In genomic region chr12:123469978-123470377, GRCh38 we compare ENCODE assay signal across 27 cellular contexts.
"Had no signal": no experiment of that assay in that cellular context is flagged by ENCODE, and none has a peak within 500 bp of the region (broad histone marks: within the 10 kb centered on the region; RNA-seq: fewer than 3 reads in every experiment).

No MANE protein-coding gene starts in this region.

- H3K27ac ChIP-seq: brain microvascular endothelial cell, coronary artery, esophagus muscularis mucosa, foreskin keratinocyte had no signal

- DNase-seq: activated CD4-positive, alpha-beta memory T cell treated with anti-CD3 and anti-CD28 coated beads for 36 hours; activated CD4-positive, alpha-beta T cell treated with anti-CD3 and anti-CD28 coated beads for 36 hours; activated CD4-positive, alpha-beta T cell treated with anti-CD3 and anti-CD28 coated beads, Interleukin-2, amount 10 ng/mL, durations not matched to agents 24 days and 14 days; activated CD4-positive, CD25-positive, alpha-beta regulatory T cell; activated CD4-positive, CD25-positive, alpha-beta regulatory T cell treated with anti-CD3 and anti-CD28 coated beads, Interleukin-2, amount 50 U/mL, for 72 hours; activated CD8-positive, alpha-beta memory T cell treated with anti-CD3 and anti-CD28 coated beads, Interleukin-2, amount 10 ng/mL, durations not matched to agents 7 days and 5 days; activated CD8-positive, alpha-beta memory T cell treated with anti-CD3 and anti-CD28 coated beads, Interleukin-2, amount 50 U/mL, for 4 hours; activated CD8-positive, alpha-beta T cell treated with anti-CD3 and anti-CD28 coated beads, Interleukin-2, amount 10 ng/mL, durations not matched to agents 7 days and 5 days; activated effector memory CD4-positive, alpha-beta T cell treated with anti-CD3 and anti-CD28 coated beads, Interleukin-2, amount 50 U/mL, for 16 hours; activated naive CD4-positive, alpha-beta T cell treated with anti-CD3 and anti-CD28 coated beads for 36 hours; activated naive CD8-positive, alpha-beta T cell treated with anti-CD3 and anti-CD28 coated beads, Interleukin-2, amount 10 ng/mL, durations not matched to agents 7 days and 5 days; activated T-cell treated with anti-CD3 and anti-CD28 coated beads, Interleukin-2, amount 50 U/mL, for 1 hour; activated T-cell treated with anti-CD3 and anti-CD28 coated beads, Interleukin-2, amount 50 U/mL, for 48 hours; brain microvascular endothelial cell; effector CD4-positive, alpha-beta T cell; effector memory CD8-positive, alpha-beta T cell; erythroblast; foreskin keratinocyte; gastrocnemius medialis; glutamatergic neuron; T-helper 1 cell; T-helper 17 cell; T1000 had no signal

- H3K27me3 ChIP-seq: ascending aorta, brain microvascular endothelial cell, esophagus muscularis mucosa, foreskin keratinocyte, gastrocnemius medialis had no signal

- FAIRE-seq: bronchial epithelial cell had no signal

- ATAC-seq: activated CD4-positive, alpha-beta T cell treated with anti-CD3 and anti-CD28 coated beads for 36 hours; activated CD8-positive, alpha-beta memory T cell treated with anti-CD3 and anti-CD28 coated beads, Interleukin-2, amount 10 ng/mL, durations not matched to agents 7 days and 5 days; activated CD8-positive, alpha-beta T cell treated with anti-CD3 and anti-CD28 coated beads, Interleukin-2, amount 10 ng/mL, durations not matched to agents 7 days and 5 days; effector memory CD8-positive, alpha-beta T cell; foreskin keratinocyte; gastrocnemius medialis; T-helper 17 cell had no signal

- H3K4me1 ChIP-seq: foreskin keratinocyte had no signal

- H3K4me3 ChIP-seq: ascending aorta, coronary artery, esophagus muscularis mucosa, gastrocnemius medialis had no signal

- H3K9me3 ChIP-seq: ascending aorta, esophagus muscularis mucosa, gastrocnemius medialis had no signal
